ENCODE assay signal across 2 cellular contexts in genomic region chr12:65817866-65818265, GRCh38.
TF ChIP-seq lines count a peak whose summit lies in the region.

No MANE protein-coding gene starts in this region.

TF ChIP-seq in GM23338, 12 proteins besides CTCF, POLR2A, EP300 and RAD21:
- TF ChIP-seq CREB1 (CRISPR knock-in tag; IDR thresholded peaks at IDR 0.05; ENCODE audit: low read depth) (no peak), ZNF331 (CRISPR knock-in tag; IDR thresholded peaks at IDR 0.05; ENCODE audit: low read depth) (no peak), ZNF462 (CRISPR knock-in tag; IDR thresholded peaks at IDR 0.05) (peak; percentile 40; the same call in 1 of the 2 replicates), JUNB (IDR thresholded peaks at IDR 0.05; ENCODE audit: unreplicated experiment) (no peak)

TF ChIP-seq in IMR-90, 13 proteins besides CTCF, POLR2A, EP300 and RAD21:
- no peak for TF ChIP-seq BHLHE40 (IDR thresholded peaks at IDR 0.05; ENCODE audit: low read depth, low read length)
- TF ChIP-seq ELK1 (IDR thresholded peaks at IDR 0.05; ENCODE audit: borderline replicate concordance, low read depth, low read length) = no peak
- TF ChIP-seq FOS (IDR thresholded peaks at IDR 0.05; ENCODE audit: low read depth, low read length) = no peak
- no peak for TF ChIP-seq RFX5 (IDR thresholded peaks at IDR 0.05; ENCODE audit: low read depth, low read length)
- TF ChIP-seq MAZ (IDR thresholded peaks at IDR 0.05; ENCODE audit: borderline replicate concordance, low read depth, low read length) = no peak
- TF ChIP-seq USF2 (IDR thresholded peaks at IDR 0.05; ENCODE audit: low read depth, low read length) = no peak
- TF ChIP-seq CEBPB (IDR thresholded peaks at IDR 0.05; ENCODE audit: low read depth, low read length) = no peak
- no peak for TF ChIP-seq NFE2L2 (IDR thresholded peaks at IDR 0.05; ENCODE audit: low read depth, low read length)
- no peak for TF ChIP-seq MAFK (IDR thresholded peaks at IDR 0.05; ENCODE audit: low read depth, low read length)
